ENCODE assay signal across 27 cellular contexts in genomic region chr11:117517097-117517496, GRCh38.
"Had no signal": no experiment of that assay in that cellular context is flagged by ENCODE, and none has a peak within 500 bp of the region (broad histone marks: within the 10 kb centered on the region; RNA-seq: fewer than 3 reads in every experiment).

No MANE protein-coding gene starts in this region.

- H3K4me3 Mint-ChIP-seq: naive thymus-derived CD4-positive, alpha-beta T cell; nephron progenitor cell; neural progenitor cell; stimulated activated naive B cell treated with anti-CD40 and anti-IgM and Interleukin-4, amounts not matched to agents 10 μg/mL and 1 μg/mL and 100 μg/mL, for 72 hours had no signal

- H3K4me1 ChIP-seq: prostate gland had no signal

- DNase-seq: hippocampal formation; islet precursor cell; left ventricle myocardium inferior; midbrain; mucosa of descending colon; naive thymus-derived CD4-positive, alpha-beta T cell; nephron progenitor cell; ovary; retina; right cardiac atrium; stimulated activated CD4-positive, alpha-beta T cell treated with anti-CD3 and anti-CD28 coated beads, Interleukin-12 subunit alpha, Interleukin-12 subunit beta, amount 100 ng/mL, for 4 hours; stimulated activated CD4-positive, alpha-beta T cell treated with anti-CD3 and anti-CD28 coated beads, Interleukin-15, amount 100 ng/mL, for 24 hours; stimulated activated CD4-positive, alpha-beta T cell treated with anti-CD3 and anti-CD28 coated beads, Interleukin-2, amount 100 ng/mL, for 24 hours; stimulated activated CD4-positive, alpha-beta T cell treated with anti-CD3 and anti-CD28 coated beads, Interleukin-4, amount 100 ng/mL, for 1 hour; stimulated activated naive B cell treated with anti-CD40 and anti-IgM and Interleukin-4, amounts not matched to agents 10 μg/mL and 1 μg/mL and 100 μg/mL, for 72 hours; stimulated activated naive CD8-positive, alpha-beta T cell treated with anti-CD3 and anti-CD28 coated beads, Interleukin-15, Interleukin-2, amounts not matched to agents 100 U/mL and 50 U/mL, for 24 hours; stomach; testis; thyroid gland; transverse colon; upper lobe of left lung had no signal

- H3K4me3 ChIP-seq: left ventricle myocardium inferior, lung, mucosa of descending colon, neural progenitor cell, ovary, prostate gland, skin epidermis, stomach, testis, thyroid gland, transverse colon, upper lobe of left lung, vagina had no signal

- H3K27me3 ChIP-seq: neural progenitor cell, ovary, testis, thyroid gland, transverse colon, upper lobe of left lung, vagina had no signal

- H3K4me1 Mint-ChIP-seq: naive thymus-derived CD4-positive, alpha-beta T cell had no signal

- H3K9me3 Mint-ChIP-seq: naive thymus-derived CD4-positive, alpha-beta T cell; nephron progenitor cell; neural progenitor cell; stimulated activated naive B cell treated with anti-CD40 and anti-IgM and Interleukin-4, amounts not matched to agents 10 μg/mL and 1 μg/mL and 100 μg/mL, for 72 hours had no signal

- ATAC-seq: mucosa of descending colon; naive thymus-derived CD4-positive, alpha-beta T cell; right cardiac atrium; sciatic nerve; stimulated activated naive B cell treated with anti-CD40 and anti-IgM and Interleukin-4, amounts not matched to agents 10 μg/mL and 1 μg/mL and 100 μg/mL, for 72 hours; stimulated activated naive CD8-positive, alpha-beta T cell treated with anti-CD3 and anti-CD28 coated beads, Interleukin-15, Interleukin-2, amounts not matched to agents 100 U/mL and 50 U/mL, for 24 hours had no signal

- H3K27ac ChIP-seq: left ventricle myocardium inferior, neural progenitor cell, ovary, prostate gland, skin epidermis, stomach, testis, thyroid gland, transverse colon, upper lobe of left lung, vagina had no signal

- H3K9ac ChIP-seq: neural progenitor cell had no signal

- H3K9me3 ChIP-seq: left ventricle myocardium inferior, mucosa of descending colon, ovary, prostate gland, stomach, testis, thyroid gland, transverse colon, upper lobe of left lung, vagina had no signal

- H3K27ac Mint-ChIP-seq: naive thymus-derived CD4-positive, alpha-beta T cell; nephron progenitor cell; neural progenitor cell; stimulated activated naive B cell treated with anti-CD40 and anti-IgM and Interleukin-4, amounts not matched to agents 10 μg/mL and 1 μg/mL and 100 μg/mL, for 72 hours had no signal

- H3K36me3 Mint-ChIP-seq: naive thymus-derived CD4-positive, alpha-beta T cell had no signal

- H3K36me3 ChIP-seq: left ventricle myocardium inferior, neural progenitor cell, ovary, prostate gland, thyroid gland, transverse colon, upper lobe of left lung, vagina had no signal
